ENCODE assay signal across 8 cellular contexts in genomic region chr15:40160689-40161688, GRCh38. TPM values are rescaled to one million over a fixed set of nuclear protein-coding genes. Genes with fewer than 3 reads are reported as not detected.
DNase-seq lines count a peak whose midpoint lies in the region; TF ChIP-seq lines count a peak whose summit lies in the region.

Gene BUB1B, plus strand, starts transcription at chr15:40161069. Its CDS starts 152 bp downstream, at chr15:40161221.

- H3K9me3 ChIP-seq in SJSA1 (replicated peaks), result no peaks in the 10 kb centered on the region
- no peaks in the 10 kb centered on the region for H3K9me3 ChIP-seq in suprapubic skin

- peak; percentile 76 for DNase-seq in GM04504 (ENCODE audit: low read depth)
- peak; percentile 89 for DNase-seq in HFF-Myc (ENCODE audit: extremely low read depth, low read depth)
- DNase-seq in NAMALWA (ENCODE audit: low spot score), result peak; percentile 99
- DNase-seq in SJSA1 (ENCODE audit: low read depth in 1 of 2, low spot score in 2 of 2), result peak; percentile 94 to 96
- peak; percentile 88 for DNase-seq in activated gamma-delta T cell treated with anti-CD3 and anti-CD28 coated beads, Interleukin-2, amount 50 U/mL, for 16 hours (ENCODE audit: low read depth)
- peak; percentile 92 for DNase-seq in globus pallidus (ENCODE audit: low spot score)
- peak; percentile 37 to 96 (median 84) for DNase-seq in nucleus accumbens (lab: John Stamatoyannopoulos, UW)
- peak; percentile 91 to 94 for DNase-seq in suprapubic skin (ENCODE audit: low spot score in 2 of 2)

- TF ChIP-seq EP300 in suprapubic skin (IDR thresholded peaks at IDR 0.05), result no peak

- no peak for TF ChIP-seq CTCF in HFF-Myc (IDR thresholded peaks at IDR 0.05; ENCODE audit: low read depth, low read length, missing control alignments)
- no peak for TF ChIP-seq CTCF in suprapubic skin (IDR thresholded peaks at IDR 0.05)

- H3K4me1 ChIP-seq in SJSA1 (replicated peaks), result peaks cover 19% of the 10 kb centered on the region
- H3K4me1 ChIP-seq in suprapubic skin, result peaks cover 11% of the 10 kb centered on the region

- 4% methylated on average over 26 of the region's 54 CpGs for WGBS in suprapubic skin

- H3K27me3 ChIP-seq in SJSA1 (replicated peaks) (no peaks in the 10 kb centered on the region), suprapubic skin (no peaks in the 10 kb centered on the region)

- peaks cover 44% of the 10 kb centered on the region for H3K36me3 ChIP-seq in SJSA1
- no peaks in the 10 kb centered on the region for H3K36me3 ChIP-seq in suprapubic skin

- H3K27ac ChIP-seq in SJSA1, result peak within 1 kb of the TSS; percentile 83
- no peak within 1 kb of the TSS for H3K27ac ChIP-seq in suprapubic skin

- no peak for TF ChIP-seq POLR2A in suprapubic skin (IDR thresholded peaks at IDR 0.05)

- H3K4me3 ChIP-seq in HFF-Myc (replicated peaks; ENCODE audit: low read depth, low read length), result peak within 1 kb of the TSS; percentile 78
- H3K4me3 ChIP-seq in SJSA1, result peak within 1 kb of the TSS; percentile 67
- peak within 1 kb of the TSS; percentile 79 for H3K4me3 ChIP-seq in suprapubic skin

RNA-seq across cellular contexts. Expression of gene BUB1B, which starts in this region (rescaled TPM):
- 74.1 and 91.0 TPM in 2 replicates for total RNA-seq in SJSA1 (2014; rRNA removed; shearing (Covaris generic))
- 10 to 100 TPM in 2 of 4 donors, 1 to 10 TPM in 2; 1.8 to 12.2 (median 8.8) TPM for total RNA-seq in suprapubic skin
